ENCODE assay signal across 1 cellular context in the genomic region with DNA sequence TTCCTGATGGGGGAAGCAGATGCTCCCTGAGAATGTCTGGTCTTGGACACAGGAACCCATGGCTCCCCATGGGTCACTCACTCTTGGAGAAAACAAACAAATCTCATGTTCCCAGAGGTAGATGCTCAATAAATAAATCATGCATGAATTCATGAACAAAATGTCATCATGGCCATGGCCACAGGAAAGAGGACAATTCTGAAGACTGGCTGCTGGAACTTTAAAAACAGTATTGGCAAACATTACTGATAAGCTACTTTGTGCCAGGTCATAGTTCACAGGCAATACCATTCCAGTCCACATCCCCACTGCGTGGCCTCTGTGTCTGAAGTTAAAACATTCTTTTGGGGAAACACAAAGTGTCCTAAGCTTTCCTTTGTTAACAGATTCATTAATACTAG.
TF ChIP-seq lines count a peak whose summit lies in the region.

No MANE protein-coding gene starts in this region.

TF ChIP-seq in HepG2, 621 proteins besides CTCF, POLR2A, EP300 and RAD21 (continued from another document and continues in another):
- no peak for TF ChIP-seq ZNF280B (CRISPR knock-in tag; IDR thresholded peaks at IDR 0.05; ENCODE audit: borderline replicate concordance)
- TF ChIP-seq HNRNPL (IDR thresholded peaks at IDR 0.05; ENCODE audit: low read depth, low read length), result no peak
- TF ChIP-seq ZNF180 (CRISPR knock-in tag; IDR thresholded peaks at IDR 0.05; ENCODE audit: borderline replicate concordance, low read depth), result no peak
- TF ChIP-seq FIP1L1 (IDR thresholded peaks at IDR 0.05; ENCODE audit: borderline replicate concordance, insufficient read depth, low read depth, low read length), result no peak
- no peak for TF ChIP-seq ZNF30 (CRISPR knock-in tag; IDR thresholded peaks at IDR 0.05)
- no peak for TF ChIP-seq TAF1 (CRISPR knock-in tag; IDR thresholded peaks at IDR 0.05)
- no peak for TF ChIP-seq ZNF484 (CRISPR knock-in tag; IDR thresholded peaks at IDR 0.05; ENCODE audit: borderline replicate concordance, low read depth)
- peak; percentile 56 for TF ChIP-seq RBAK (CRISPR knock-in tag; IDR thresholded peaks at IDR 0.05)
- no peak for TF ChIP-seq PHF8 (CRISPR knock-in tag; IDR thresholded peaks at IDR 0.05)
- TF ChIP-seq XRCC5 (optimal IDR thresholded peaks at IDR 0.05; ENCODE audit: low read length), result no peak
- peak; percentile 85 for TF ChIP-seq NR2C2 (CRISPR knock-in tag; IDR thresholded peaks at IDR 0.05; ENCODE audit: borderline replicate concordance)
- 0 out of 2 replicates have a peak, but pooled peaks have one; percentile 51 for TF ChIP-seq MYPOP (CRISPR knock-in tag; IDR thresholded peaks at IDR 0.05)
- TF ChIP-seq ZNF576 (CRISPR knock-in tag; IDR thresholded peaks at IDR 0.05), result no peak
- no peak for TF ChIP-seq RBM22 (optimal IDR thresholded peaks at IDR 0.05; ENCODE audit: low read length)
- TF ChIP-seq TMF1 (CRISPR knock-in tag; IDR thresholded peaks at IDR 0.05; ENCODE audit: low read depth), result no peak
- TF ChIP-seq, protein P1, sequence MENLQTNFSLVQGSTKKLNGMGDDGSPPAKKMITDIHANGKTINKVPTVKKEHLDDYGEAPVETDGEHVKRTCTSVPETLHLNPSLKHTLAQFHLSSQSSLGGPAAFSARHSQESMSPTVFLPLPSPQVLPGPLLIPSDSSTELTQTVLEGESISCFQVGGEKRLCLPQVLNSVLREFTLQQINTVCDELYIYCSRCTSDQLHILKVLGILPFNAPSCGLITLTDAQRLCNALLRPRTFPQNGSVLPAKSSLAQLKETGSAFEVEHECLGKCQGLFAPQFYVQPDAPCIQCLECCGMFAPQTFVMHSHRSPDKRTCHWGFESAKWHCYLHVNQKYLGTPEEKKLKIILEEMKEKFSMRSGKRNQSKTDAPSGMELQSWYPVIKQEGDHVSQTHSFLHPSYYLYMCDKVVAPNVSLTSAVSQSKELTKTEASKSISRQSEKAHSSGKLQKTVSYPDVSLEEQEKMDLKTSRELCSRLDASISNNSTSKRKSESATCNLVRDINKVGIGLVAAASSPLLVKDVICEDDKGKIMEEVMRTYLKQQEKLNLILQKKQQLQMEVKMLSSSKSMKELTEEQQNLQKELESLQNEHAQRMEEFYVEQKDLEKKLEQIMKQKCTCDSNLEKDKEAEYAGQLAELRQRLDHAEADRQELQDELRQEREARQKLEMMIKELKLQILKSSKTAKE (CRISPR knock-in tag; IDR thresholded peaks at IDR 0.05; ENCODE audit: borderline replicate concordance), result peak; percentile 73; the same call in 1 of the 2 replicates
- TF ChIP-seq MBD4 (IDR thresholded peaks at IDR 0.05; ENCODE audit: borderline replicate concordance, low read length), result no peak
- peak; percentile 57; the same call in 1 of the 2 replicates for TF ChIP-seq EHMT2 (IDR thresholded peaks at IDR 0.05; ENCODE audit: borderline replicate concordance, low read depth, low read length)
- no peak for TF ChIP-seq ZNF850 (CRISPR knock-in tag; conservative IDR thresholded peaks at IDR 0.05)
- TF ChIP-seq FOXO1 (CRISPR knock-in tag; IDR thresholded peaks at IDR 0.05), result peak; percentile 67; the same call in 1 of the 2 replicates
- no peak for TF ChIP-seq AFF4 (CRISPR knock-in tag; IDR thresholded peaks at IDR 0.05)
- TF ChIP-seq HOXD1 (CRISPR knock-in tag; IDR thresholded peaks at IDR 0.05), result no peak
- no peak for TF ChIP-seq NR1H2 (CRISPR knock-in tag; IDR thresholded peaks at IDR 0.05; ENCODE audit: borderline replicate concordance, low read depth)
- TF ChIP-seq ZNF451 (CRISPR knock-in tag; IDR thresholded peaks at IDR 0.05), result no peak
- no peak for TF ChIP-seq CSRNP2 (CRISPR knock-in tag; conservative IDR thresholded peaks at IDR 0.05; ENCODE audit: low read depth)
- no peak for TF ChIP-seq GMEB2 (CRISPR knock-in tag; IDR thresholded peaks at IDR 0.05; ENCODE audit: low read depth)
- TF ChIP-seq ZNF207 (IDR thresholded peaks at IDR 0.05; ENCODE audit: borderline replicate concordance), result no peak
- TF ChIP-seq, protein P2, sequence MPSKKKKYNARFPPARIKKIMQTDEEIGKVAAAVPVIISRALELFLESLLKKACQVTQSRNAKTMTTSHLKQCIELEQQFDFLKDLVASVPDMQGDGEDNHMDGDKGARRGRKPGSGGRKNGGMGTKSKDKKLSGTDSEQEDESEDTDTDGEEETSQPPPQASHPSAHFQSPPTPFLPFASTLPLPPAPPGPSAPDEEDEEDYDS (CRISPR knock-in tag; IDR thresholded peaks at IDR 0.05), result peak; percentile 32; the same call in 1 of the 2 replicates
- TF ChIP-seq ZNF709 (CRISPR knock-in tag; IDR thresholded peaks at IDR 0.05), result no peak
- peak; percentile 74; the same call in 1 of the 2 replicates for TF ChIP-seq ATF2 (CRISPR knock-in tag; IDR thresholded peaks at IDR 0.05)
- TF ChIP-seq TOE1 (CRISPR knock-in tag; IDR thresholded peaks at IDR 0.05), result no peak
- no peak for TF ChIP-seq ARNT2 (CRISPR knock-in tag; IDR thresholded peaks at IDR 0.05; ENCODE audit: low read depth)
- no peak for TF ChIP-seq ZNF678 (CRISPR knock-in tag; IDR thresholded peaks at IDR 0.05)
- no peak; the same call in 1 of the 2 replicates for TF ChIP-seq MIXL1 (CRISPR knock-in tag; IDR thresholded peaks at IDR 0.05)
- no peak for TF ChIP-seq ZNF260 (CRISPR knock-in tag; IDR thresholded peaks at IDR 0.05; ENCODE audit: borderline replicate concordance, low read depth)
- TF ChIP-seq MIER2 (CRISPR knock-in tag; IDR thresholded peaks at IDR 0.05), result no peak
- TF ChIP-seq NCOA5 (CRISPR knock-in tag; IDR thresholded peaks at IDR 0.05), result no peak
- peak; percentile 53; the same call in 1 of the 2 replicates for TF ChIP-seq ZBTB7B (CRISPR knock-in tag; IDR thresholded peaks at IDR 0.05)
- TF ChIP-seq ZFP36L2 (CRISPR knock-in tag; IDR thresholded peaks at IDR 0.05), result no peak
- TF ChIP-seq SOX13 (IDR thresholded peaks at IDR 0.05), result peak; percentile 75
- peak in 1 of 2 experiments; percentile 96; a peak in 2 of 4 replicates for TF ChIP-seq SOX13 (CRISPR knock-in tag; conservative IDR thresholded peaks at IDR 0.05 in 1 of 2, IDR thresholded peaks at IDR 0.05 in 1 of 2)
- no peak for TF ChIP-seq PCBP2 (optimal IDR thresholded peaks at IDR 0.05; ENCODE audit: low read depth, low read length, poor library complexity, severe bottlenecking)
- TF ChIP-seq, protein P3, sequence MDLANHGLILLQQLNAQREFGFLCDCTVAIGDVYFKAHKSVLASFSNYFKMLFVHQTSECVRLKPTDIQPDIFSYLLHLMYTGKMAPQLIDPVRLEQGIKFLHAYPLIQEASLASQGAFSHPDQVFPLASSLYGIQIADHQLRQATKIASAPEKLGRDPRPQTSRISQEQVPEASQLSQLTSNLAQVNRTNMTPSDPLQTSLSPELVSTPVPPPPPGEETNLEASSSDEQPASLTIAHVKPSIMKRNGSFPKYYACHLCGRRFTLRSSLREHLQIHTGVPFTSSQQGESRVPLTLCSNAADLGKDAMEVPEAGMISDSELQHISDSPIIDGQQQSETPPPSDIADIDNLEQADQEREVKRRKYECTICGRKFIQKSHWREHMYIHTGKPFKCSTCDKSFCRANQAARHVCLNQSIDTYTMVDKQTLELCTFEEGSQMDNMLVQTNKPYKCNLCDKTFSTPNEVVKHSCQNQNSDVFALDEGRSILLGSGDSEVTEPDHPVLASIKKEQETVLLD (CRISPR knock-in tag; IDR thresholded peaks at IDR 0.05; ENCODE audit: low read depth), result no peak
- TF ChIP-seq, protein P4, sequence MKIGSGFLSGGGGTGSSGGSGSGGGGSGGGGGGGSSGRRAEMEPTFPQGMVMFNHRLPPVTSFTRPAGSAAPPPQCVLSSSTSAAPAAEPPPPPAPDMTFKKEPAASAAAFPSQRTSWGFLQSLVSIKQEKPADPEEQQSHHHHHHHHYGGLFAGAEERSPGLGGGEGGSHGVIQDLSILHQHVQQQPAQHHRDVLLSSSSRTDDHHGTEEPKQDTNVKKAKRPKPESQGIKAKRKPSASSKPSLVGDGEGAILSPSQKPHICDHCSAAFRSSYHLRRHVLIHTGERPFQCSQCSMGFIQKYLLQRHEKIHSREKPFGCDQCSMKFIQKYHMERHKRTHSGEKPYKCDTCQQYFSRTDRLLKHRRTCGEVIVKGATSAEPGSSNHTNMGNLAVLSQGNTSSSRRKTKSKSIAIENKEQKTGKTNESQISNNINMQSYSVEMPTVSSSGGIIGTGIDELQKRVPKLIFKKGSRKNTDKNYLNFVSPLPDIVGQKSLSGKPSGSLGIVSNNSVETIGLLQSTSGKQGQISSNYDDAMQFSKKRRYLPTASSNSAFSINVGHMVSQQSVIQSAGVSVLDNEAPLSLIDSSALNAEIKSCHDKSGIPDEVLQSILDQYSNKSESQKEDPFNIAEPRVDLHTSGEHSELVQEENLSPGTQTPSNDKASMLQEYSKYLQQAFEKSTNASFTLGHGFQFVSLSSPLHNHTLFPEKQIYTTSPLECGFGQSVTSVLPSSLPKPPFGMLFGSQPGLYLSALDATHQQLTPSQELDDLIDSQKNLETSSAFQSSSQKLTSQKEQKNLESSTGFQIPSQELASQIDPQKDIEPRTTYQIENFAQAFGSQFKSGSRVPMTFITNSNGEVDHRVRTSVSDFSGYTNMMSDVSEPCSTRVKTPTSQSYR (CRISPR knock-in tag; IDR thresholded peaks at IDR 0.05; ENCODE audit: borderline replicate concordance), result no peak
